1 cellular context compared by ENCODE assay signal in genomic region chrX:70172964-70173363, GRCh38.
TF ChIP-seq lines count a peak whose summit lies in the region.

No MANE protein-coding gene starts in this region.

TF ChIP-seq in GM23338, 12 proteins besides CTCF, POLR2A, EP300 and RAD21 (continued from another document):
- TF ChIP-seq REST (IDR thresholded peaks at IDR 0.05; ENCODE audit: unreplicated experiment) (no peak), NANOG (IDR thresholded peaks at IDR 0.05; ENCODE audit: borderline replicate concordance) (no peak), ETS1 (IDR thresholded peaks at IDR 0.05) (no peak), ZNF331 (CRISPR knock-in tag; IDR thresholded peaks at IDR 0.05; ENCODE audit: low read depth) (no peak), EZH2phosphoT487 (IDR thresholded peaks at IDR 0.05; ENCODE audit: unreplicated experiment) (no peak), POLR2AphosphoS5 (IDR thresholded peaks at IDR 0.05; ENCODE audit: low read depth) (no peak), ZNF114 (CRISPR knock-in tag; IDR thresholded peaks at IDR 0.05) (no peak), STAT1 (IDR thresholded peaks at IDR 0.05; ENCODE audit: unreplicated experiment) (no peak), ZNF462 (CRISPR knock-in tag; IDR thresholded peaks at IDR 0.05) (no peak)
